ENCODE assay signal across 11 cellular contexts in the genomic region with DNA sequence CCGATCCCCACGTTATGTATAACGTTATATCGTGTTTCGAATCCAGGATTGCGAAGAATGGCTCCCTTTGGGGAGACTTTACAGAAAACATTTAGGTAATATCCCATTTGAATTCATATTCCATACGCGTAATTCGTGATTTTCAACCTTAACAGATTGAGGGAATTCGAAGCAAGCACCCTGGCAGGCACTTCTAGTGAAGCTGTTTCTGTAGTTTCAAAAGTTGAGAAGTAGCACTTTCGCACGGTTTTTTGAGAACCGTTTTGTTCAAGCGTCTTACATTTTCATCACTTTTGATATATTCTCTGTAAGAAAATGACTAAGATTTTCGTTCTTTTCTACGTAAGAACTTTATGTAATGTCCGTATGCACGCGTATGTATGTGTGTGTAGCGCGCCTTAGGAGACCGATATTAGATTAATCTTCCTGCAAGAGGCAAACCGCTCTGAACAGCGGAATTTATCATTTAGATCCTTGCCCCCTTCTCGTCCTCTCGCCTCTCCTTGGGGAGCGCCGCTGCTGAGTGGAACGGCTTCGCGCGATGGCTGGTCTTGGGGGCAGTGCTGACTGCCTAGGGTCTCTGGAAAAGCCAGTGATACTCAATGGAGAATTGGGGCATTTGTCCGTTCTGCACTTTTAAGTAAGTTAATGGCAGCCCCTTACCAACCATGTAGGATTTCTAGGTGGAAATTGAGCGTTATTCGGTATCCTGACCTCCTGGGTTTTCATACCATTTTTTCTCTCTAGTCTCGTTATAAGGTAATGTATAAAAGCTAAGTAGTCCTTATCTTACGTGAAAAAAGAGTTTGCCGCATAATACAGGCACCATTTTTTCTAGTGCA. TPM values are rescaled to one million over a fixed set of nuclear protein-coding genes. Genes with fewer than 3 reads are reported as not detected.
DNase-seq lines count a peak whose midpoint lies in the region; ATAC-seq and TF ChIP-seq lines count a peak whose summit lies in the region.
"Had no signal": no experiment of that assay in that cellular context is flagged by ENCODE, and none has a peak within 500 bp of the region (broad histone marks: within the 10 kb centered on the region; RNA-seq: fewer than 3 reads in every experiment).

No MANE protein-coding gene starts in this region.

- H2BK15ac ChIP-seq in mesendoderm (replicated peaks; ENCODE audit: low read depth) = no peak overlapping the region

- DNase-seq in breast epithelium (ENCODE audit: low spot score in 2 of 2) (no peak), MCF 10A (ENCODE audit: unreplicated experiment) (no peak), coronary artery (ENCODE audit: low spot score) (no peak), mesendoderm (peak; percentile 33), thyroid gland (no peak), NCI-H1436 (lab: John Stamatoyannopoulos, UW) (no peak)
- DNase-seq: effector CD8-positive, alpha-beta T cell had no signal

- TF ChIP-seq CTCF in breast epithelium (IDR thresholded peaks at IDR 0.05) = no peak
- no peak for TF ChIP-seq CTCF in MCF 10A (IDR thresholded peaks at IDR 0.05; ENCODE audit: unreplicated experiment)
- no peak for TF ChIP-seq CTCF in coronary artery (IDR thresholded peaks at IDR 0.05)
- TF ChIP-seq CTCF in thyroid gland (IDR thresholded peaks at IDR 0.05) = no peak

- peak overlapping the region; percentile 71 for H3K56ac ChIP-seq in mesendoderm (ENCODE audit: low read length)

- peaks cover 0 to 7% of the 10 kb centered on the region in 2 donors for H3K27me3 ChIP-seq in breast epithelium
- H3K27me3 ChIP-seq in mesendoderm (ENCODE audit: insufficient read depth, low read length, poor library complexity) = peaks cover 16% of the 10 kb centered on the region
- no peaks in the 10 kb centered on the region for H3K27me3 ChIP-seq in thyroid gland

- H2BK5ac ChIP-seq in mesendoderm (ENCODE audit: low read length) = no peak overlapping the region

- H3K9ac ChIP-seq in mesendoderm (ENCODE audit: low read length) = peak overlapping the region; percentile 61

- no CpG with 5 or more reads among the region's 38 CpGs for WGBS in mesendoderm (ENCODE audit: extremely low coverage, insufficient coverage, low lambda C conversion rate)
- 70 to 77% methylated on average over 38 of the region's 38 CpGs for WGBS in thyroid gland, 2 donors

- H3K4me3 ChIP-seq in breast epithelium = peak overlapping the region; percentile 58 to 82 (median 66)
- H3K4me3 ChIP-seq in coronary artery = peak overlapping the region; percentile 70
- H3K4me3 ChIP-seq in mesendoderm (ENCODE audit: low read length) = peak overlapping the region; percentile 33
- peak overlapping the region in 1 of 3 donors; percentile 15 for H3K4me3 ChIP-seq in thyroid gland (replicated peaks in 1 of 3)

- peak overlapping the region; percentile 72 for H3K4me2 ChIP-seq in mesendoderm (ENCODE audit: low read length)

- H3K36me3 ChIP-seq in breast epithelium = no peaks in the 10 kb centered on the region
- H3K36me3 ChIP-seq in mesendoderm (ENCODE audit: control insufficient read depth, insufficient read depth, low read length) = no peaks in the 10 kb centered on the region
- no peaks in the 10 kb centered on the region for H3K36me3 ChIP-seq in thyroid gland
- H3K36me3 ChIP-seq: Peyer's patch had no signal

- H3K4ac ChIP-seq in mesendoderm (ENCODE audit: low read depth, low read length) = no peak overlapping the region

- TF ChIP-seq POLR2A in breast epithelium (IDR thresholded peaks at IDR 0.05) (no peak), thyroid gland (IDR thresholded peaks at IDR 0.05) (no peak)

- H3K9me3 ChIP-seq in breast epithelium (no peaks in the 10 kb centered on the region), thyroid gland (no peaks in the 10 kb centered on the region)

- H3K18ac ChIP-seq in mesendoderm (ENCODE audit: low read length) = no peak overlapping the region

- no peaks in the 10 kb centered on the region for H3K4me1 Mint-ChIP-seq in MCF 10A (ENCODE audit: insufficient read depth, unreplicated experiment)

- H3K79me1 ChIP-seq in mesendoderm (ENCODE audit: low read length) = no peaks in the 10 kb centered on the region

- ATAC-seq in HG02981 (IDR thresholded peaks at IDR 0.05; ENCODE audit: unreplicated experiment) (no peak), esophagus mucosa (no peak)

- intact Hi-C loops in breast epithelium (cut with DNase I; ENCODE audit: low total_unique reads) (no loop called here), MCF 10A (cut with micrococcal nuclease) (no loop called here), thyroid gland (cut with DNase I) (no loop called here)

- H2BK120ac ChIP-seq in mesendoderm (ENCODE audit: low read depth, low read length) = no peak overlapping the region

- no peak overlapping the region for H3K27ac Mint-ChIP-seq in MCF 10A (ENCODE audit: low read depth, unreplicated experiment)

- POLR2A ChIA-PET in MCF 10A (lab: Yijun Ruan, JAX) = no interaction called here

- no TSS peak for BruUV-seq in MCF 10A (replicated peaks; lab: Mats Ljungman, UMichigan)

- H2AK5ac ChIP-seq in mesendoderm (ENCODE audit: low read length) = no peak overlapping the region

- H4K5ac ChIP-seq in mesendoderm (ENCODE audit: low read length) = no peak overlapping the region

- no peak overlapping the region for H3K23ac ChIP-seq in mesendoderm (ENCODE audit: low read length)

- no peak overlapping the region for H3K4me3 Mint-ChIP-seq in MCF 10A (ENCODE audit: unreplicated experiment)

- no peaks in the 10 kb centered on the region for H3K9me3 Mint-ChIP-seq in MCF 10A (ENCODE audit: unreplicated experiment)

- no peaks in the 10 kb centered on the region for H3K27me3 Mint-ChIP-seq in MCF 10A (ENCODE audit: insufficient read depth, unreplicated experiment)

- H3K27ac ChIP-seq in breast epithelium (peak overlapping the region; percentile 83 to 94), coronary artery (peak overlapping the region in 1 of 2 donors; percentile 67), mesendoderm (ENCODE audit: low read depth, low read length) (no peak overlapping the region), thyroid gland (peak overlapping the region; percentile 18 to 65 (median 46))

- CTCF ChIA-PET in MCF 10A (lab: Yijun Ruan, JAX) = no interaction called here

- no peaks in the 10 kb centered on the region for H3K4me1 ChIP-seq in breast epithelium
- no peaks in the 10 kb centered on the region for H3K4me1 ChIP-seq in mesendoderm (ENCODE audit: control insufficient read depth, low read depth, low read length)
- peaks cover 0 to 5% of the 10 kb centered on the region in 2 donors for H3K4me1 ChIP-seq in thyroid gland
- H3K4me1 ChIP-seq: Peyer's patch had no signal

- H3K79me2 ChIP-seq in mesendoderm (ENCODE audit: control insufficient read depth, insufficient read depth, low read length) = no peaks in the 10 kb centered on the region

- H4K8ac ChIP-seq in mesendoderm (ENCODE audit: low read depth, low read length) = no peak overlapping the region

- H3K36me3 Mint-ChIP-seq in MCF 10A (ENCODE audit: insufficient read depth, unreplicated experiment) = no peaks in the 10 kb centered on the region

RNA-seq across cellular contexts. Expression of gene MAB21L1, which starts 4.8 kb away (rescaled TPM):
- total RNA-seq in breast epithelium (10 to 100 TPM in 2 of 3 donors, 1 to 10 TPM in 1; 7.7 to 12.0 (median 11.8) TPM), MCF 10A (2022) (not detected in 2 replicates), thyroid gland (1 to 10 TPM; 2.2 to 2.9 (median 2.5) TPM), esophagus mucosa (0.28 TPM)
- polyA plus RNA-seq in mesendoderm (2013, experiment 1 of 2) = not detected
- 0.04 TPM for polyA plus RNA-seq in mesendoderm (2013, experiment 2 of 2)
- total RNA-seq: myocyte had no signal
